ENCODE assay signal across 1 cellular context in the genomic region with DNA sequence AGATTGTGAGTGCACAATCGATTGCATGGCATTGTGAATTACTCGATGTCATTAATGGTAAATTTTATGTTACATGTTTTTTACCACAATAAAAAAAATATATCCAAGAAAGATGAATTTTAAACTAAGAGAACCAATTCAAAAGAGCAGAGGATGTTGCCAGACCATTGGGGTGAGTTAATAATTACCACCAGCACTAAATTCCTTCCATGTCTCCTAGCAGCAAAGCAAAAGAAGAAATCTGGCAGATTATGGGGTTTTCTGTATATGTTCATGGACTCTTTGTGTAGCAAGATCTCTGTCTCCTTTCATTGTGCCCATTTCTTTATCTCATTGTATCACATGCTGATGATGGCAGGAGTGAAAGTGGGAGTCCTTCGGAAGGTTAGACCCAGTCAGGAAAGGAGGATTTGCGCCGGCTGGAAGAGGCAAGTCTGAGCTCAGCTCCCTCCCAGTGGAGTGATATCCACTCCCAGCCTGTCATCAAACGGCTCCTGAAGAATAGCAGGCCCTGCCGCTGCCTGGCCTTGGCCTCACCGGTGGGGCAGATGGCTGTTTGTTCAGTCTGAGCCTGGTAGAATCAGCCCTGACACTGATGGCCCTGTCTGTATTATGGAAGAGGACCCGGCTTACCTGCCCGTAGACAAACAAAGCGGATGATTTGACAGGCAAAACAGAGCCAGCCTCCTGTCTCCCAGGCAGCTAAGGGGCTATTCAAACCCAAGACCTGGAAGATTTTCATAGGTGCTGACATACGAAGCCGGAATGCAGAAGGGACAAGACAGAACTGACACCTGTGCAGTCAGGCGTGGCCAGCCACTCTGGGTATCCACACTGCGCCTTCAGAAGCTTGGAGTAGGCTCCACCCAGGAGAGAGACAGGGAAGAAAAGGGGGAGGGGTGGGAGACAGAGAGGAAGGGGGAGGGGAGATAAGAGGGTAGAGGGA.
TF ChIP-seq lines count a peak whose summit lies in the region.

No MANE protein-coding gene starts in this region.

TF ChIP-seq in WTC11, 78 proteins besides CTCF, POLR2A, EP300 and RAD21 (continued from another document):
- TF ChIP-seq, protein P1, sequence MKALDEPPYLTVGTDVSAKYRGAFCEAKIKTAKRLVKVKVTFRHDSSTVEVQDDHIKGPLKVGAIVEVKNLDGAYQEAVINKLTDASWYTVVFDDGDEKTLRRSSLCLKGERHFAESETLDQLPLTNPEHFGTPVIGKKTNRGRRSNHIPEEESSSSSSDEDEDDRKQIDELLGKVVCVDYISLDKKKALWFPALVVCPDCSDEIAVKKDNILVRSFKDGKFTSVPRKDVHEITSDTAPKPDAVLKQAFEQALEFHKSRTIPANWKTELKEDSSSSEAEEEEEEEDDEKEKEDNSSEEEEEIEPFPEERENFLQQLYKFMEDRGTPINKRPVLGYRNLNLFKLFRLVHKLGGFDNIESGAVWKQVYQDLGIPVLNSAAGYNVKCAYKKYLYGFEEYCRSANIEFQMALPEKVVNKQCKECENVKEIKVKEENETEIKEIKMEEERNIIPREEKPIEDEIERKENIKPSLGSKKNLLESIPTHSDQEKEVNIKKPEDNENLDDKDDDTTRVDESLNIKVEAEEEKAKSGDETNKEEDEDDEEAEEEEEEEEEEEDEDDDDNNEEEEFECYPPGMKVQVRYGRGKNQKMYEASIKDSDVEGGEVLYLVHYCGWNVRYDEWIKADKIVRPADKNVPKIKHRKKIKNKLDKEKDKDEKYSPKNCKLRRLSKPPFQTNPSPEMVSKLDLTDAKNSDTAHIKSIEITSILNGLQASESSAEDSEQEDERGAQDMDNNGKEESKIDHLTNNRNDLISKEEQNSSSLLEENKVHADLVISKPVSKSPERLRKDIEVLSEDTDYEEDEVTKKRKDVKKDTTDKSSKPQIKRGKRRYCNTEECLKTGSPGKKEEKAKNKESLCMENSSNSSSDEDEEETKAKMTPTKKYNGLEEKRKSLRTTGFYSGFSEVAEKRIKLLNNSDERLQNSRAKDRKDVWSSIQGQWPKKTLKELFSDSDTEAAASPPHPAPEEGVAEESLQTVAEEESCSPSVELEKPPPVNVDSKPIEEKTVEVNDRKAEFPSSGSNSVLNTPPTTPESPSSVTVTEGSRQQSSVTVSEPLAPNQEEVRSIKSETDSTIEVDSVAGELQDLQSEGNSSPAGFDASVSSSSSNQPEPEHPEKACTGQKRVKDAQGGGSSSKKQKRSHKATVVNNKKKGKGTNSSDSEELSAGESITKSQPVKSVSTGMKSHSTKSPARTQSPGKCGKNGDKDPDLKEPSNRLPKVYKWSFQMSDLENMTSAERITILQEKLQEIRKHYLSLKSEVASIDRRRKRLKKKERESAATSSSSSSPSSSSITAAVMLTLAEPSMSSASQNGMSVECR (CRISPR knock-in tag; IDR thresholded peaks at IDR 0.05; ENCODE audit: borderline replicate concordance), result no peak
- TF ChIP-seq, protein P2, sequence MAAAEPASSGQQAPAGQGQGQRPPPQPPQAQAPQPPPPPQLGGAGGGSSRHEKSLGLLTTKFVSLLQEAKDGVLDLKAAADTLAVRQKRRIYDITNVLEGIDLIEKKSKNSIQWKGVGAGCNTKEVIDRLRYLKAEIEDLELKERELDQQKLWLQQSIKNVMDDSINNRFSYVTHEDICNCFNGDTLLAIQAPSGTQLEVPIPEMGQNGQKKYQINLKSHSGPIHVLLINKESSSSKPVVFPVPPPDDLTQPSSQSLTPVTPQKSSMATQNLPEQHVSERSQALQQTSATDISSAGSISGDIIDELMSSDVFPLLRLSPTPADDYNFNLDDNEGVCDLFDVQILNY (CRISPR knock-in tag; IDR thresholded peaks at IDR 0.05), result no peak
- TF ChIP-seq, protein P3, sequence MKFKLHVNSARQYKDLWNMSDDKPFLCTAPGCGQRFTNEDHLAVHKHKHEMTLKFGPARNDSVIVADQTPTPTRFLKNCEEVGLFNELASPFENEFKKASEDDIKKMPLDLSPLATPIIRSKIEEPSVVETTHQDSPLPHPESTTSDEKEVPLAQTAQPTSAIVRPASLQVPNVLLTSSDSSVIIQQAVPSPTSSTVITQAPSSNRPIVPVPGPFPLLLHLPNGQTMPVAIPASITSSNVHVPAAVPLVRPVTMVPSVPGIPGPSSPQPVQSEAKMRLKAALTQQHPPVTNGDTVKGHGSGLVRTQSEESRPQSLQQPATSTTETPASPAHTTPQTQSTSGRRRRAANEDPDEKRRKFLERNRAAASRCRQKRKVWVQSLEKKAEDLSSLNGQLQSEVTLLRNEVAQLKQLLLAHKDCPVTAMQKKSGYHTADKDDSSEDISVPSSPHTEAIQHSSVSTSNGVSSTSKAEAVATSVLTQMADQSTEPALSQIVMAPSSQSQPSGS (CRISPR knock-in tag; IDR thresholded peaks at IDR 0.05; ENCODE audit: borderline replicate concordance, low read depth), result no peak
- TF ChIP-seq ZBTB21 (CRISPR knock-in tag; IDR thresholded peaks at IDR 0.05; ENCODE audit: borderline replicate concordance), result no peak
- TF ChIP-seq, protein P4, sequence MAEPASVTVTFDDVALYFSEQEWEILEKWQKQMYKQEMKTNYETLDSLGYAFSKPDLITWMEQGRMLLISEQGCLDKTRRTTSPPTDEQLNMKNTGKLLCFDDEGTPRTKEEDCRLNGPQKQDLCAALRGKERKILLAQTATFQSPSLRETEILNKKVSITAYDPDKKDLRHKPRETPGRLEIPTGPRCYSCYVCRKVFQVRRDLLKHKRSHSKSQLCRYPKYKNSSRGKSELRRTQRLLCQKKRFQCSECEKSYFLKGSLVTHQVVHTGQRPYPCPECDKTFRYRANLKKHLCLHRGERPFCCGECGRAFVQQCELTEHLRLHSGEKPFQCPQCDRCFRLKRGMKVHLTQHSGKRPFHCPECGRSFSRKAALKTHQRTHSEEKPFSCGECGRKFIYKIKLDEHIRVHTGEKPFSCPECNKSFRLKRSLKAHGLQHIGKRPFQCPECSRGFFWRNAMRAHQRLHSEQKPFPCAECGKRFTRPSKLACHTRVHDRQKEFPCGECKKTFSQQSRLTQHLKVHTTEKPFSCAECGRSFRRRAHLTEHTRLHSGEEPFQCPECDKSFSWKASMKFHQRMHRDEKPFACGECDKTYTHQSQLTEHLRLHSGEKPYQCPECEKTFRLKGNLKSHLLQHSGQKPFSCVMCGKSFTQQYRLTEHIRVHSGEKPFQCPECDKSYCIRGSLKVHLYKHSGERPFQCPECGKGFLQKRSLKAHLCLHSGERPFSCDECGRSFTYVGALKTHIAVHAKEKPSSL (CRISPR knock-in tag; conservative IDR thresholded peaks at IDR 0.05), result no peak
